ENCODE assay signal across 11 cellular contexts in the genomic region with DNA sequence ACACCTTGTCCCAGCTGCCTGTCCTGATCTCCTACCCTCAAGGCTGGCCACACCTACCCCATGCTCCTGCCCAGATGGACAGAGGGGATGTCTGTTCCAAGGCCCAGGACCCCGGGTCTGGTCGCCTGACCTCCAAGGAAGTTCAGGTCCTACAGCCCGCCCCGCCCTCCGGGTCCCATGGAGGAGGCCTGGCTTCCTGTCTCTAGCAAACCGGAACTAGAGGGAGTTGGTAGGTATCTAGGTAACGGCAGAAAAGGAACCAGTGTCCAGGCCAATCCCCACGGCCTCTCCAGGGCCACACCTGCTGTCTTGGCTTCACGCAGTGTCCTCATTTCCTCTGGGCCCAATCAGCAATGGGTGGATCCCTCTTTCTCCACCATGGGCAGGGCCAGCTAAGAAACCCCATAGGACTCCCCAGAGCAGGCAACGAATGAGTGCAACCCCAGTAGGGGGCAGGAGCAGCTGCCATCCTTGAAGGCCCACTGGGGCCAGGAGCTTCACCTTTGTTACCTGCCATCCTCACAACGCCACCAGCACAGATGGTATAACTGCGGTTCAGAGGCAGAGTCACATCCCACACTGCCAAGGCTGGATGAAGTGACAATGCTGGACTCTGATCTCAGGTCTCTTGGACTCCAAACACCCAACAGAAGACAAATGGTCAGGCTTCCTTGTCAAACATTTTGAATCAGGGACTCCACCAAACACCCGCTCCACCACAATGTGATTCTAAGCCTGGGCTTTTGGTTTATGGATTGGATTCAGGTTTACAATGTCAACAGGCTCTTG. TPM values are rescaled to one million over a fixed set of nuclear protein-coding genes. Genes with fewer than 3 reads are reported as not detected.
DNase-seq lines count a peak whose midpoint lies in the region; ATAC-seq, FAIRE-seq and TF ChIP-seq lines count a peak whose summit lies in the region.
"Had no signal": no experiment of that assay in that cellular context is flagged by ENCODE, and none has a peak within 500 bp of the region (broad histone marks: within the 10 kb centered on the region; RNA-seq: fewer than 3 reads in every experiment).

No MANE protein-coding gene starts in this region.

- H3K27me3 Mint-ChIP-seq in WTC11 (ENCODE audit: low read depth), result no peaks in the 10 kb centered on the region; the same call in 1 of the 2 replicates

- no peak for TF ChIP-seq CTCF in WTC11 (IDR thresholded peaks at IDR 0.05)

- ATAC-seq in Right ventricle myocardium inferior, result no peak
- ATAC-seq in left cardiac atrium, result no peak
- no peak for ATAC-seq in WTC11
- no peak for ATAC-seq in HG03175 (IDR thresholded peaks at IDR 0.05; ENCODE audit: unreplicated experiment)

- CTCF ChIA-PET in WTC11 (lab: Charles Lee), result interaction anchor here (0.8 to 10.5 kb wide), 7 partner anchors 9 to 76 kb away, joined by 3 to 717 read pairs (median 8); a partner anchor contains a TSS

- POLR2A ChIA-PET in WTC11 (lab: Charles Lee), result interaction anchor here (1.7 to 7.7 kb wide), 3 partner anchors 25 to 36 kb away, joined by 8 to 198 read pairs (median 97); a partner anchor contains a TSS

- peaks cover 13% of the 10 kb centered on the region for H3K36me3 Mint-ChIP-seq in WTC11

- no peak overlapping the region for H3K4me3 ChIP-seq in urinary bladder (ENCODE audit: low read depth, low read length)
- H3K4me3 ChIP-seq: SJSA1 had no signal

- DNase-seq in Right ventricle myocardium inferior (ENCODE audit: missing footprints) (peak; percentile 76), left cardiac atrium (no peak), WTC11 (ENCODE audit: low spot score) (no peak), DMS79 (lab: John Stamatoyannopoulos, UW) (no peak), RKO (ENCODE audit: low spot score) (no peak)

- H3K4me1 ChIP-seq in urinary bladder (ENCODE audit: insufficient read depth), result peaks cover 6% of the 10 kb centered on the region

- H3K4me3 Mint-ChIP-seq in WTC11, result no peak overlapping the region

- H3K9me3 Mint-ChIP-seq in WTC11, result no peaks in the 10 kb centered on the region

- H3K4me1 Mint-ChIP-seq in WTC11, result peaks cover 54% of the 10 kb centered on the region

- H3K27ac ChIP-seq in urinary bladder (ENCODE audit: low read depth), result peak overlapping the region; percentile 4
- H3K27ac ChIP-seq: SJSA1, thoracic aorta had no signal

- H3K27ac Mint-ChIP-seq in WTC11, result peak overlapping the region; percentile 65

- 60% methylated on average over 13 of the region's 13 CpGs for whole genome bisulfite sequencing in urinary bladder

- intact Hi-C loops in Right ventricle myocardium inferior (cut with DNase I), result no loop called here
- intact Hi-C loops in left cardiac atrium (cut with DNase I), result no loop called here

- FAIRE-seq in islet of Langerhans (lab: Jason Lieb, UNC), result peak; percentile 55
- FAIRE-seq: G401.6 had no signal

- H3K36me3 ChIP-seq in urinary bladder (ENCODE audit: insufficient read depth), result no peaks in the 10 kb centered on the region

TF ChIP-seq in WTC11, 78 proteins besides CTCF, POLR2A, EP300 and RAD21:
- TF ChIP-seq JAZF1 (CRISPR knock-in tag; IDR thresholded peaks at IDR 0.05) (no peak), TEAD4 (CRISPR knock-in tag; IDR thresholded peaks at IDR 0.05) (no peak), TCF7 (CRISPR knock-in tag; IDR thresholded peaks at IDR 0.05; ENCODE audit: low read depth) (no peak), NR3C1 (CRISPR knock-in tag; conservative IDR thresholded peaks at IDR 0.05; ENCODE audit: low read depth) (no peak), MYBL2 (CRISPR knock-in tag; IDR thresholded peaks at IDR 0.05) (no peak), RELA (CRISPR knock-in tag; IDR thresholded peaks at IDR 0.05; ENCODE audit: borderline replicate concordance) (no peak), GABPB1 (CRISPR knock-in tag; IDR thresholded peaks at IDR 0.05) (no peak)
- TF ChIP-seq, protein P1, sequence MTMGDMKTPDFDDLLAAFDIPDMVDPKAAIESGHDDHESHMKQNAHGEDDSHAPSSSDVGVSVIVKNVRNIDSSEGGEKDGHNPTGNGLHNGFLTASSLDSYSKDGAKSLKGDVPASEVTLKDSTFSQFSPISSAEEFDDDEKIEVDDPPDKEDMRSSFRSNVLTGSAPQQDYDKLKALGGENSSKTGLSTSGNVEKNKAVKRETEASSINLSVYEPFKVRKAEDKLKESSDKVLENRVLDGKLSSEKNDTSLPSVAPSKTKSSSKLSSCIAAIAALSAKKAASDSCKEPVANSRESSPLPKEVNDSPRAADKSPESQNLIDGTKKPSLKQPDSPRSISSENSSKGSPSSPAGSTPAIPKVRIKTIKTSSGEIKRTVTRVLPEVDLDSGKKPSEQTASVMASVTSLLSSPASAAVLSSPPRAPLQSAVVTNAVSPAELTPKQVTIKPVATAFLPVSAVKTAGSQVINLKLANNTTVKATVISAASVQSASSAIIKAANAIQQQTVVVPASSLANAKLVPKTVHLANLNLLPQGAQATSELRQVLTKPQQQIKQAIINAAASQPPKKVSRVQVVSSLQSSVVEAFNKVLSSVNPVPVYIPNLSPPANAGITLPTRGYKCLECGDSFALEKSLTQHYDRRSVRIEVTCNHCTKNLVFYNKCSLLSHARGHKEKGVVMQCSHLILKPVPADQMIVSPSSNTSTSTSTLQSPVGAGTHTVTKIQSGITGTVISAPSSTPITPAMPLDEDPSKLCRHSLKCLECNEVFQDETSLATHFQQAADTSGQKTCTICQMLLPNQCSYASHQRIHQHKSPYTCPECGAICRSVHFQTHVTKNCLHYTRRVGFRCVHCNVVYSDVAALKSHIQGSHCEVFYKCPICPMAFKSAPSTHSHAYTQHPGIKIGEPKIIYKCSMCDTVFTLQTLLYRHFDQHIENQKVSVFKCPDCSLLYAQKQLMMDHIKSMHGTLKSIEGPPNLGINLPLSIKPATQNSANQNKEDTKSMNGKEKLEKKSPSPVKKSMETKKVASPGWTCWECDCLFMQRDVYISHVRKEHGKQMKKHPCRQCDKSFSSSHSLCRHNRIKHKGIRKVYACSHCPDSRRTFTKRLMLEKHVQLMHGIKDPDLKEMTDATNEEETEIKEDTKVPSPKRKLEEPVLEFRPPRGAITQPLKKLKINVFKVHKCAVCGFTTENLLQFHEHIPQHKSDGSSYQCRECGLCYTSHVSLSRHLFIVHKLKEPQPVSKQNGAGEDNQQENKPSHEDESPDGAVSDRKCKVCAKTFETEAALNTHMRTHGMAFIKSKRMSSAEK (CRISPR knock-in tag; IDR thresholded peaks at IDR 0.05; ENCODE audit: borderline replicate concordance), result no peak
- TF ChIP-seq, protein P2, sequence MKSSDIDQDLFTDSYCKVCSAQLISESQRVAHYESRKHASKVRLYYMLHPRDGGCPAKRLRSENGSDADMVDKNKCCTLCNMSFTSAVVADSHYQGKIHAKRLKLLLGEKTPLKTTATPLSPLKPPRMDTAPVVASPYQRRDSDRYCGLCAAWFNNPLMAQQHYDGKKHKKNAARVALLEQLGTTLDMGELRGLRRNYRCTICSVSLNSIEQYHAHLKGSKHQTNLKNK (CRISPR knock-in tag; IDR thresholded peaks at IDR 0.05), result no peak
TF ChIP-seq in WTC11: peak in this region for 0.

RNA-seq across cellular contexts. Expression of a gene that starts 25.1 kb away (rescaled TPM):
- total RNA-seq in Right ventricle myocardium inferior (892 TPM), left cardiac atrium (1,000 to 10,000 TPM; 1,049 to 1,054 TPM), WTC11 (2021) (3,149 to 3,505 TPM (median 3,452 TPM) in 3 replicates), urinary bladder (1,987 TPM)
- 3,611 TPM for polyA plus RNA-seq in urinary bladder

RNA-seq across cellular contexts. Expression of a gene that starts 31.5 kb away (rescaled TPM):
- total RNA-seq in Right ventricle myocardium inferior (35.7 TPM), left cardiac atrium (10 to 100 TPM; 36.1 to 51.9 TPM), WTC11 (2021) (147 to 181 TPM (median 162 TPM) in 3 replicates), urinary bladder (76.9 TPM)
- polyA plus RNA-seq in urinary bladder, result 30.4 TPM

RNA-seq across cellular contexts. Expression of a gene that starts 39.5 kb away (rescaled TPM):
- total RNA-seq in Right ventricle myocardium inferior (63.7 TPM), left cardiac atrium (10 to 100 TPM; 70.3 to 86.1 TPM), WTC11 (2021) (96.6 to 132 TPM (median 99.2 TPM) in 3 replicates), urinary bladder (32.4 TPM)
- 111 TPM for polyA plus RNA-seq in urinary bladder
